1 cellular context compared by ENCODE assay signal in genomic region chr1:50959303-50959912, GRCh38.
TF ChIP-seq lines count a peak whose summit lies in the region.

No MANE protein-coding gene starts in this region.

TF ChIP-seq in GM12878, 131 proteins besides CTCF, POLR2A, EP300 and RAD21 (continued from another document):
- TF ChIP-seq, protein P1, sequence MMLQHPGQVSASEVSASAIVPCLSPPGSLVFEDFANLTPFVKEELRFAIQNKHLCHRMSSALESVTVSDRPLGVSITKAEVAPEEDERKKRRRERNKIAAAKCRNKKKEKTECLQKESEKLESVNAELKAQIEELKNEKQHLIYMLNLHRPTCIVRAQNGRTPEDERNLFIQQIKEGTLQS (IDR thresholded peaks at IDR 0.05; ENCODE audit: borderline replicate concordance, extremely low read depth, low read depth, low read length): no peak
- TF ChIP-seq YBX1 (IDR thresholded peaks at IDR 0.05) (no peak), MTA3 (IDR thresholded peaks at IDR 0.05; ENCODE audit: borderline replicate concordance, low read length) (no peak; the same call in 1 of the 2 replicates), PML (IDR thresholded peaks at IDR 0.05; ENCODE audit: low read length) (no peak), RUNX3 (IDR thresholded peaks at IDR 0.05; ENCODE audit: low read length) (0 out of 2 replicates have a peak, but pooled peaks have one; percentile 16), IKZF2 (IDR thresholded peaks at IDR 0.05) (0 out of 4 replicates have a peak, but pooled peaks have one; percentile 17 to 23), YY1 (IDR thresholded peaks at IDR 0.05; ENCODE audit: low read depth, low read length) (peak; percentile 52; the same call in 1 of the 2 replicates), SUZ12 (IDR thresholded peaks at IDR 0.05; ENCODE audit: unreplicated experiment) (no peak), SMAD1 (IDR thresholded peaks at IDR 0.05; ENCODE audit: low read depth, partially characterized antibody) (no peak), CEBPB (IDR thresholded peaks at IDR 0.05; ENCODE audit: borderline replicate concordance in 1 of 2, low read depth in 2 of 2, low read length in 2 of 2) (no peak), TCF3 (IDR thresholded peaks at IDR 0.05; ENCODE audit: borderline replicate concordance, insufficient read depth, low read depth, low read length) (no peak), HDGF (IDR thresholded peaks at IDR 0.05) (peak; percentile 55; the same call in 1 of the 2 replicates), NBN (IDR thresholded peaks at IDR 0.05) (peak; percentile 36; the same call in 1 of the 2 replicates), MEF2A (IDR thresholded peaks at IDR 0.05; ENCODE audit: insufficient read depth, low read depth, low read length) (no peak), CHD1 (IDR thresholded peaks at IDR 0.05; ENCODE audit: low read depth, low read length) (no peak), KDM1A (IDR thresholded peaks at IDR 0.05; ENCODE audit: borderline replicate concordance) (no peak)
- TF ChIP-seq, protein P2, sequence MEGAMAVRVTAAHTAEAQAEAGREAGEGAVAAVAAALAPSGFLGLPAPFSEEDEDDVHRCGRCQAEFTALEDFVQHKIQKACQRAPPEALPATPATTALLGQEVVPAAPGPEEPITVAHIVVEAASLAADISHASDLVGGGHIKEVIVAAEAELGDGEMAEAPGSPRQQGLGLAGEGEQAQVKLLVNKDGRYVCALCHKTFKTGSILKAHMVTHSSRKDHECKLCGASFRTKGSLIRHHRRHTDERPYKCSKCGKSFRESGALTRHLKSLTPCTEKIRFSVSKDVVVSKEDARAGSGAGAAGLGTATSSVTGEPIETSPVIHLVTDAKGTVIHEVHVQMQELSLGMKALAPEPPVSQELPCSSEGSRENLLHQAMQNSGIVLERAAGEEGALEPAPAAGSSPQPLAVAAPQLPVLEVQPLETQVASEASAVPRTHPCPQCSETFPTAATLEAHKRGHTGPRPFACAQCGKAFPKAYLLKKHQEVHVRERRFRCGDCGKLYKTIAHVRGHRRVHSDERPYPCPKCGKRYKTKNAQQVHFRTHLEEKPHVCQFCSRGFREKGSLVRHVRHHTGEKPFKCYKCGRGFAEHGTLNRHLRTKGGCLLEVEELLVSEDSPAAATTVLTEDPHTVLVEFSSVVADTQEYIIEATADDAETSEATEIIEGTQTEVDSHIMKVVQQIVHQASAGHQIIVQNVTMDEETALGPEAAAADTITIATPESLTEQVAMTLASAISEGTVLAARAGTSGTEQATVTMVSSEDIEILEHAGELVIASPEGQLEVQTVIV (IDR thresholded peaks at IDR 0.05; ENCODE audit: borderline replicate concordance, partially characterized antibody): no peak
- TF ChIP-seq, protein P3, sequence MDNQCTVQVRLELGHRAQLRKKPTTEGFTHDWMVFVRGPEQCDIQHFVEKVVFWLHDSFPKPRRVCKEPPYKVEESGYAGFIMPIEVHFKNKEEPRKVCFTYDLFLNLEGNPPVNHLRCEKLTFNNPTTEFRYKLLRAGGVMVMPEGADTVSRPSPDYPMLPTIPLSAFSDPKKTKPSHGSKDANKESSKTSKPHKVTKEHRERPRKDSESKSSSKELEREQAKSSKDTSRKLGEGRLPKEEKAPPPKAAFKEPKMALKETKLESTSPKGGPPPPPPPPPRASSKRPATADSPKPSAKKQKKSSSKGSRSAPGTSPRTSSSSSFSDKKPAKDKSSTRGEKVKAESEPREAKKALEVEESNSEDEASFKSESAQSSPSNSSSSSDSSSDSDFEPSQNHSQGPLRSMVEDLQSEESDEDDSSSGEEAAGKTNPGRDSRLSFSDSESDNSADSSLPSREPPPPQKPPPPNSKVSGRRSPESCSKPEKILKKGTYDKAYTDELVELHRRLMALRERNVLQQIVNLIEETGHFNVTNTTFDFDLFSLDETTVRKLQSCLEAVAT (IDR thresholded peaks at IDR 0.05): no peak; the same call in 1 of the 2 replicates
- TF ChIP-seq, protein P4, sequence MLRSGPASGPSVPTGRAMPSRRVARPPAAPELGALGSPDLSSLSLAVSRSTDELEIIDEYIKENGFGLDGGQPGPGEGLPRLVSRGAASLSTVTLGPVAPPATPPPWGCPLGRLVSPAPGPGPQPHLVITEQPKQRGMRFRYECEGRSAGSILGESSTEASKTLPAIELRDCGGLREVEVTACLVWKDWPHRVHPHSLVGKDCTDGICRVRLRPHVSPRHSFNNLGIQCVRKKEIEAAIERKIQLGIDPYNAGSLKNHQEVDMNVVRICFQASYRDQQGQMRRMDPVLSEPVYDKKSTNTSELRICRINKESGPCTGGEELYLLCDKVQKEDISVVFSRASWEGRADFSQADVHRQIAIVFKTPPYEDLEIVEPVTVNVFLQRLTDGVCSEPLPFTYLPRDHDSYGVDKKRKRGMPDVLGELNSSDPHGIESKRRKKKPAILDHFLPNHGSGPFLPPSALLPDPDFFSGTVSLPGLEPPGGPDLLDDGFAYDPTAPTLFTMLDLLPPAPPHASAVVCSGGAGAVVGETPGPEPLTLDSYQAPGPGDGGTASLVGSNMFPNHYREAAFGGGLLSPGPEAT (IDR thresholded peaks at IDR 0.05; ENCODE audit: low read depth): no peak
